In genomic region chr9:136219276-136219675, GRCh38 we compare ENCODE assay signal across 21 cellular contexts.
DNase-seq lines count a peak whose midpoint lies in the region; ATAC-seq and TF ChIP-seq lines count a peak whose summit lies in the region.
"Had no signal": no experiment of that assay in that cellular context is flagged by ENCODE, and none has a peak within 500 bp of the region (broad histone marks: within the 10 kb centered on the region; RNA-seq: fewer than 3 reads in every experiment).

No MANE protein-coding gene starts in this region.

- no peak for ATAC-seq in GM21381 (IDR thresholded peaks at IDR 0.05; ENCODE audit: unreplicated experiment)
- ATAC-seq: gastrocnemius medialis, left lobe of liver, mucosa of descending colon had no signal

- in situ Hi-C loops in astrocyte of the spinal cord (cut with HindIII; ENCODE audit: low sequenced_read_pairs), result no loop called here

- H3K4me3 ChIP-seq in astrocyte of the spinal cord (ENCODE audit: low read depth, low read length) (no peak overlapping the region), skeletal muscle cell (ENCODE audit: low read depth, low read length) (no peak overlapping the region)
- H3K4me3 ChIP-seq: adrenal gland, gastrocnemius medialis, K562, mucosa of descending colon, upper lobe of left lung had no signal

- DNase-seq in DMS 273 (lab: John Stamatoyannopoulos, UW; ENCODE audit: unreplicated experiment) (peak; percentile 54), DMS 273 treated with DMSO at 0.1 percent for 48 hours (lab: John Stamatoyannopoulos, UW) (no peak), MV-4-11 (lab: John Stamatoyannopoulos, UW) (peak; percentile 41), astrocyte of the spinal cord (ENCODE audit: low read depth, low spot score) (peak; percentile 65), skeletal muscle cell (ENCODE audit: low read depth) (peak; percentile 33), putamen (ENCODE audit: low spot score) (no peak)
- DNase-seq in stimulated activated CD4-positive, alpha-beta T cell treated with anti-CD3 and anti-CD28 coated beads, Interleukin-4, amount 100 ng/mL, for 1 hour, result no peak
- DNase-seq: activated CD4-positive, CD25-positive, alpha-beta regulatory T cell treated with anti-CD3 and anti-CD28 coated beads, Interleukin-2, amount 50 U/mL, for 72 hours; adrenal gland; CD4-positive, alpha-beta memory T cell; endodermal cell; gastrocnemius medialis; GDM1; mucosa of descending colon; NCI-H1105 treated with DMSO at 0.1 percent for 48 hours; retina; SHP77 treated with DMSO at 0.1 percent for 48 hours had no signal

- TF ChIP-seq CTCF in astrocyte of the spinal cord (IDR thresholded peaks at IDR 0.05; ENCODE audit: low read depth, low read length), result no peak

Comparison
In these comparisons a context has a peak if more than half of its experiments do, and no peak if none do; other contexts are left out.
1. DNase-seq: peak in DMS 273 (single experiment), MV-4-11 (single experiment), astrocyte of the spinal cord (single experiment) and skeletal muscle cell (single experiment); none in DMS 273 treated with DMSO at 0.1 percent for 48 hours (single experiment), stimulated activated CD4-positive, alpha-beta T cell treated with anti-CD3 and anti-CD28 coated beads, Interleukin-4, amount 100 ng/mL, for 1 hour (single experiment) and putamen (single experiment).